ENCODE assay signal across 9 cellular contexts in genomic region chr17:35241520-35241919, GRCh38. TPM values are rescaled to one million over a fixed set of nuclear protein-coding genes. Genes with fewer than 3 reads are reported as not detected.
DNase-seq lines count a peak whose midpoint lies in the region; ATAC-seq and TF ChIP-seq lines count a peak whose summit lies in the region.
"Had no signal": no experiment of that assay in that cellular context is flagged by ENCODE, and none has a peak within 500 bp of the region (broad histone marks: within the 10 kb centered on the region; RNA-seq: fewer than 3 reads in every experiment).

No MANE protein-coding gene starts in this region.

- H3K4me1 ChIP-seq in left ventricle myocardium inferior (peaks cover 45% of the 10 kb centered on the region), vagina (peaks cover 37% of the 10 kb centered on the region)

- H3K36me3 ChIP-seq in left ventricle myocardium inferior = no peaks in the 10 kb centered on the region
- no peaks in the 10 kb centered on the region for H3K36me3 ChIP-seq in vagina

- peaks cover 12% of the 10 kb centered on the region for H3K36me3 Mint-ChIP-seq in MCF 10A (ENCODE audit: insufficient read depth, unreplicated experiment)
- H3K36me3 Mint-ChIP-seq in natural killer cell treated with Interleukin-12 subunit alpha and Interleukin-12 subunit beta and Interleukin-15 and Interleukin-18, amount 100 ng/mL, for 72 hours = no peaks in the 10 kb centered on the region

- H3K4me3 Mint-ChIP-seq in MCF 10A (ENCODE audit: unreplicated experiment) = peak overlapping the region; percentile 98
- peak overlapping the region; percentile 96 for H3K4me3 Mint-ChIP-seq in natural killer cell treated with Interleukin-12 subunit alpha and Interleukin-12 subunit beta and Interleukin-15 and Interleukin-18, amount 100 ng/mL, for 72 hours

- ATAC-seq in left ventricle myocardium superior (no peak), HG02970 (IDR thresholded peaks at IDR 0.05; ENCODE audit: low FRiP score, unreplicated experiment) (no peak), HG03354 (IDR thresholded peaks at IDR 0.05; ENCODE audit: poor library complexity, severe bottlenecking, unreplicated experiment) (no peak)
- ATAC-seq in natural killer cell treated with Interleukin-12 subunit alpha and Interleukin-12 subunit beta and Interleukin-15 and Interleukin-18, amount 100 ng/mL, for 72 hours = no peak

- no peaks in the 10 kb centered on the region for H3K9me3 Mint-ChIP-seq in MCF 10A (ENCODE audit: unreplicated experiment)
- H3K9me3 Mint-ChIP-seq in natural killer cell treated with Interleukin-12 subunit alpha and Interleukin-12 subunit beta and Interleukin-15 and Interleukin-18, amount 100 ng/mL, for 72 hours = peaks cover 3% of the 10 kb centered on the region

- H3K27me3 ChIP-seq in left ventricle myocardium inferior (ENCODE audit: low read depth) (no peaks in the 10 kb centered on the region), vagina (no peaks in the 10 kb centered on the region)

- no TSS peak for BruUV-seq in MCF 10A (replicated peaks; lab: Mats Ljungman, UMichigan)

- no peaks in the 10 kb centered on the region for H3K27me3 Mint-ChIP-seq in MCF 10A (ENCODE audit: insufficient read depth, unreplicated experiment)
- H3K27me3 Mint-ChIP-seq in natural killer cell treated with Interleukin-12 subunit alpha and Interleukin-12 subunit beta and Interleukin-15 and Interleukin-18, amount 100 ng/mL, for 72 hours = no peaks in the 10 kb centered on the region

- POLR2A ChIA-PET in MCF 10A (lab: Yijun Ruan, JAX) = interaction anchor here (0.6 to 4.4 kb wide), 8 partner anchors 13 to 1830 kb away, joined by 3 to 35 read pairs (median 3); partner anchors contain the start of gene SLFN12

- DNase-seq in left ventricle myocardium inferior = no peak
- DNase-seq in left ventricle myocardium superior = no peak
- no peak for DNase-seq in MCF 10A (ENCODE audit: unreplicated experiment)
- DNase-seq in natural killer cell treated with Interleukin-12 subunit alpha and Interleukin-12 subunit beta and Interleukin-15 and Interleukin-18, amount 100 ng/mL, for 72 hours (ENCODE audit: low spot score) = no peak
- DNase-seq in vagina (ENCODE audit: extremely low spot score in 2 of 2) = no peak
- no peak for DNase-seq in anterior cingulate cortex (lab: John Stamatoyannopoulos, UW)

- no peak overlapping the region for H3K27ac ChIP-seq in left ventricle myocardium inferior (replicated peaks)
- peak overlapping the region; percentile 99 for H3K27ac ChIP-seq in vagina

- intact Hi-C loops in left ventricle myocardium inferior (cut with micrococcal nuclease) = no loop called here
- intact Hi-C loops in left ventricle myocardium superior (cut with micrococcal nuclease) = no loop called here
- intact Hi-C loops in MCF 10A (cut with micrococcal nuclease) = loop anchor here (5.0 to 10.0 kb wide), 2 partner anchors 73 to 291 kb away; no protein-coding TSS in a partner anchor
- intact Hi-C loops in vagina (cut with DNase I) = no loop called here

- TF ChIP-seq CTCF in left ventricle myocardium inferior (IDR thresholded peaks at IDR 0.05; ENCODE audit: borderline replicate concordance) = no peak
- TF ChIP-seq CTCF in MCF 10A (IDR thresholded peaks at IDR 0.05; ENCODE audit: unreplicated experiment) = no peak
- TF ChIP-seq CTCF in vagina (IDR thresholded peaks at IDR 0.05) = no peak

- TF ChIP-seq POLR2A in vagina (IDR thresholded peaks at IDR 0.05) = no peak

- H3K4me1 Mint-ChIP-seq in MCF 10A (ENCODE audit: insufficient read depth, unreplicated experiment) = peaks cover 49% of the 10 kb centered on the region
- peaks cover 62 to 65% of the 10 kb centered on the region in 2 donors for H3K4me1 Mint-ChIP-seq in natural killer cell treated with Interleukin-12 subunit alpha and Interleukin-12 subunit beta and Interleukin-15 and Interleukin-18, amount 100 ng/mL, for 72 hours (ENCODE audit: low read depth in 2 of 2)

- H3K4me3 ChIP-seq in left ventricle myocardium inferior = peak overlapping the region; percentile 91
- peak overlapping the region; percentile 82 to 90 for H3K4me3 ChIP-seq in vagina

- peak overlapping the region; percentile 96 for H3K27ac Mint-ChIP-seq in MCF 10A (ENCODE audit: low read depth, unreplicated experiment)
- peak overlapping the region; percentile 92 to 98 for H3K27ac Mint-ChIP-seq in natural killer cell treated with Interleukin-12 subunit alpha and Interleukin-12 subunit beta and Interleukin-15 and Interleukin-18, amount 100 ng/mL, for 72 hours

- CTCF ChIA-PET in MCF 10A (lab: Yijun Ruan, JAX) = interaction anchor here (0.6 to 1.3 kb wide), 6 partner anchors 16 to 305 kb away, joined by 3 to 5 read pairs (median 3); no protein-coding TSS in a partner anchor

- H3K9me3 ChIP-seq in left ventricle myocardium inferior (replicated peaks) (no peaks in the 10 kb centered on the region), vagina (no peaks in the 10 kb centered on the region)

RNA-seq across cellular contexts. Expression of gene SLFN5, which starts 1.4 kb away (rescaled TPM):
- 8.6 TPM for total RNA-seq in left ventricle myocardium inferior
- total RNA-seq in left ventricle myocardium superior = 13.1 TPM
- 133 and 205 TPM in 2 replicates for total RNA-seq in MCF 10A (2022)
- 10 to 100 TPM; 29.0 to 46.7 TPM for total RNA-seq in natural killer cell treated with Interleukin-12 subunit alpha and Interleukin-12 subunit beta and Interleukin-15 and Interleukin-18, amount 100 ng/mL, for 72 hours
- total RNA-seq in vagina = 27.7 TPM

RNA-seq across cellular contexts. Expression of gene SLC35G3, which starts 47.3 kb away (rescaled TPM):
- total RNA-seq in left ventricle myocardium inferior (not detected), left ventricle myocardium superior (not detected), MCF 10A (2022) (not detected in 2 replicates), vagina (not detected)
- not detected for total RNA-seq in natural killer cell treated with Interleukin-12 subunit alpha and Interleukin-12 subunit beta and Interleukin-15 and Interleukin-18, amount 100 ng/mL, for 72 hours
- total RNA-seq: K562 had no signal
